Comparison of ENCODE assay signal across 2 cellular contexts in genomic region chr3:133775309-133775708, GRCh38.
TF ChIP-seq lines count a peak whose summit lies in the region.

No MANE protein-coding gene starts in this region.

TF ChIP-seq in IMR-90, 13 proteins besides CTCF, POLR2A, EP300 and RAD21:
- no peak for TF ChIP-seq CEBPB (IDR thresholded peaks at IDR 0.05; ENCODE audit: low read depth, low read length)
TF ChIP-seq in IMR-90: peak in this region for 0.

TF ChIP-seq in HepG2, 621 proteins besides CTCF, POLR2A, EP300 and RAD21:
- TF ChIP-seq ZNF678 (CRISPR knock-in tag; IDR thresholded peaks at IDR 0.05), result no peak
- no peak for TF ChIP-seq ZNF501 (CRISPR knock-in tag; IDR thresholded peaks at IDR 0.05)
- no peak for TF ChIP-seq MXI1 (IDR thresholded peaks at IDR 0.05; ENCODE audit: borderline replicate concordance, low read depth, low read length)
- TF ChIP-seq ZNF766 (CRISPR knock-in tag; IDR thresholded peaks at IDR 0.05; ENCODE audit: borderline replicate concordance), result 0 out of 2 replicates have a peak, but pooled peaks have one; percentile 15
- no peak for TF ChIP-seq ZNF446 (CRISPR knock-in tag; IDR thresholded peaks at IDR 0.05)
- TF ChIP-seq TOPORS (CRISPR knock-in tag; IDR thresholded peaks at IDR 0.05), result 0 out of 2 replicates have a peak, but pooled peaks have one; percentile 44
- 0 out of 2 replicates have a peak, but pooled peaks have one; percentile 22 for TF ChIP-seq SSRP1 (CRISPR knock-in tag; IDR thresholded peaks at IDR 0.05)
- TF ChIP-seq RBFOX2 (IDR thresholded peaks at IDR 0.05; ENCODE audit: low read depth, low read length), result peak; percentile 81
- no peak for TF ChIP-seq SP140L (CRISPR knock-in tag; IDR thresholded peaks at IDR 0.05; ENCODE audit: borderline replicate concordance)
- TF ChIP-seq ATF7 (IDR thresholded peaks at IDR 0.05), result no peak
- no peak for TF ChIP-seq ATF7 (CRISPR knock-in tag; IDR thresholded peaks at IDR 0.05)
- TF ChIP-seq PAF1 (CRISPR knock-in tag; IDR thresholded peaks at IDR 0.05), result peak; percentile 57
- TF ChIP-seq ZNF136 (CRISPR knock-in tag; IDR thresholded peaks at IDR 0.05; ENCODE audit: low read depth), result no peak
- TF ChIP-seq ZNF800 (CRISPR knock-in tag; IDR thresholded peaks at IDR 0.05), result no peak
- TF ChIP-seq ZNF253 (CRISPR knock-in tag; IDR thresholded peaks at IDR 0.05; ENCODE audit: borderline replicate concordance), result no peak
- peak; percentile 28; the same call in 1 of the 2 replicates for TF ChIP-seq POLR2AphosphoS2 (IDR thresholded peaks at IDR 0.05; ENCODE audit: low read depth, low read length)
- 0 out of 2 replicates have a peak, but pooled peaks have one; percentile 67 for TF ChIP-seq AFF4 (CRISPR knock-in tag; IDR thresholded peaks at IDR 0.05)
- peak; percentile 84 for TF ChIP-seq POLR2G (IDR thresholded peaks at IDR 0.05; ENCODE audit: low read depth, low read length)
- 0 out of 2 replicates have a peak, but pooled peaks have one; percentile 37 for TF ChIP-seq BRF2 (CRISPR knock-in tag; IDR thresholded peaks at IDR 0.05)
- TF ChIP-seq POLR2AphosphoS5 (IDR thresholded peaks at IDR 0.05; ENCODE audit: low read depth, low read length), result peak; percentile 62; the same call in 1 of the 2 replicates
- no peak for TF ChIP-seq FOXP1 (IDR thresholded peaks at IDR 0.05)
- TF ChIP-seq FOXP1 (CRISPR knock-in tag; IDR thresholded peaks at IDR 0.05), result no peak
- no peak for TF ChIP-seq E2F5 (CRISPR knock-in tag; conservative IDR thresholded peaks at IDR 0.05)
- 0 out of 2 replicates have a peak, but pooled peaks have one; percentile 22 for TF ChIP-seq ZNF547 (CRISPR knock-in tag; IDR thresholded peaks at IDR 0.05)
- TF ChIP-seq SRSF9 (IDR thresholded peaks at IDR 0.05; ENCODE audit: borderline replicate concordance, insufficient read depth, low read depth, low read length, poor library complexity, severe bottlenecking), result no peak
- TF ChIP-seq ZBTB3 (CRISPR knock-in tag; IDR thresholded peaks at IDR 0.05; ENCODE audit: borderline replicate concordance, low read depth), result no peak
- peak; percentile 58 for TF ChIP-seq REPIN1 (CRISPR knock-in tag; IDR thresholded peaks at IDR 0.05; ENCODE audit: borderline replicate concordance, low read depth)
- no peak for TF ChIP-seq NONO (IDR thresholded peaks at IDR 0.05)
- TF ChIP-seq NONO (CRISPR knock-in tag; conservative IDR thresholded peaks at IDR 0.05), result peak; percentile 49
- TF ChIP-seq RBM22 (optimal IDR thresholded peaks at IDR 0.05; ENCODE audit: low read length), result peak; percentile 93
- peak; percentile 86 for TF ChIP-seq AGO2 (optimal IDR thresholded peaks at IDR 0.05; ENCODE audit: low read depth, low read length)
